Comparison of ENCODE assay signal across 6 cellular contexts in genomic region chr3:52284051-52284450, GRCh38. TPM values are rescaled to one million over a fixed set of nuclear protein-coding genes. Genes with fewer than 3 reads are reported as not detected.
DNase-seq lines count a peak whose midpoint lies in the region; ATAC-seq, FAIRE-seq and TF ChIP-seq lines count a peak whose summit lies in the region.
"Not testable (repeated sequence)": the region's sequence is repeated elsewhere in the genome, so short reads cannot be mapped to it uniquely, and the experiment has no call there.

No MANE protein-coding gene starts in this region.

- H3K9me3 Mint-ChIP-seq in T-helper 2 cell treated with Interferon-gamma antibody and Interleukin-4, amounts not matched to agents 5 μg/mL and 100 μg/mL, for 36 hours; activated T-cell treated with anti-CD3 and anti-CD28 coated beads, Interleukin-2, amount 50 U/mL, for 72 hours; stimulated activated memory B cell treated with anti-CD40 and anti-IgM and Interleukin-4, amounts not matched to agents 10 μg/mL and 1 μg/mL and 100 μg/mL, for 72 hours: not testable (repeated sequence)

- RAD21 ChIA-PET in GM12878 (lab: Charles Lee; ENCODE audit: unreplicated experiment): interaction anchor here (1.0 to 1.8 kb wide), 4 partner anchors 31 to 64 kb away, joined by 3 to 5 read pairs (median 4); partner anchors contain the start of gene TLR9

- H3K4me1 ChIP-seq in GM12878 (ENCODE audit: control insufficient read depth, insufficient read depth, low read length): not testable (repeated sequence)
- peaks cover 34% of the 10 kb centered on the region for H3K4me1 ChIP-seq in lower lobe of right lung

- not testable (repeated sequence) for TF ChIP-seq RAD21 in GM12878 (IDR thresholded peaks at IDR 0.05; ENCODE audit: insufficient read depth, low read depth, low read length)

- H3K4me1 Mint-ChIP-seq in T-helper 2 cell treated with Interferon-gamma antibody and Interleukin-4, amounts not matched to agents 5 μg/mL and 100 μg/mL, for 36 hours (ENCODE audit: low read depth): peaks cover 47% of the 10 kb centered on the region
- peaks cover 67% of the 10 kb centered on the region for H3K4me1 Mint-ChIP-seq in activated T-cell treated with anti-CD3 and anti-CD28 coated beads, Interleukin-2, amount 50 U/mL, for 72 hours (ENCODE audit: low read depth)
- H3K4me1 Mint-ChIP-seq in stimulated activated memory B cell treated with anti-CD40 and anti-IgM and Interleukin-4, amounts not matched to agents 10 μg/mL and 1 μg/mL and 100 μg/mL, for 72 hours: peaks cover 20% of the 10 kb centered on the region

- CTCF ChIA-PET in GM12878 (lab: Yijun Ruan, JAX): interaction anchor here (1.2 to 19.0 kb wide), 9 partner anchors 12 to 64 kb away, joined by 4 to 451 read pairs (median 7); partner anchors contain the start of gene TLR9

- SMC1A ChIA-PET in GM12878 (lab: Charles Lee; ENCODE audit: uncharacterized antibody, unreplicated experiment): interaction anchor here (0.9 to 2.7 kb wide), 8 partner anchors 13 to 56 kb away, joined by 3 to 15 read pairs (median 5); no protein-coding TSS in a partner anchor

- not testable (repeated sequence) for FAIRE-seq in GM12878 (lab: Jason Lieb, UNC)

- not testable (repeated sequence) for TF ChIP-seq EP300 in GM12878 (IDR thresholded peaks at IDR 0.05; ENCODE audit: borderline replicate concordance in 1 of 2, control insufficient read depth in 1 of 2, low read depth in 2 of 2, low read length in 2 of 2)

- H3K4me2 ChIP-seq in GM12878 (ENCODE audit: control insufficient read depth, insufficient read depth): not testable (repeated sequence)

- peaks cover 12% of the 10 kb centered on the region for H3K36me3 Mint-ChIP-seq in T-helper 2 cell treated with Interferon-gamma antibody and Interleukin-4, amounts not matched to agents 5 μg/mL and 100 μg/mL, for 36 hours (ENCODE audit: low read depth)
- H3K36me3 Mint-ChIP-seq in activated T-cell treated with anti-CD3 and anti-CD28 coated beads, Interleukin-2, amount 50 U/mL, for 72 hours (ENCODE audit: insufficient read depth in 2 of 2); stimulated activated memory B cell treated with anti-CD40 and anti-IgM and Interleukin-4, amounts not matched to agents 10 μg/mL and 1 μg/mL and 100 μg/mL, for 72 hours: not testable (repeated sequence)

- H3K9me3 ChIP-seq in GM12878 (replicated peaks; ENCODE audit: control insufficient read depth, insufficient read depth, low read length); lower lobe of right lung: not testable (repeated sequence)

- not testable (repeated sequence) for TF ChIP-seq POLR2A in GM12878 (IDR thresholded peaks at IDR 0.05; ENCODE audit: low read depth, low read length)

- intact Hi-C loops in GM12878 (cut with micrococcal nuclease; ENCODE audit: unreplicated experiment); lower lobe of right lung (cut with DNase I): not testable (repeated sequence)

- TF ChIP-seq CTCF in 22Rv1 (IDR thresholded peaks at IDR 0.05); GM12878 (IDR thresholded peaks at IDR 0.05 in 2 of 3, conservative IDR thresholded peaks at IDR 0.05 in 1 of 3; ENCODE audit: control insufficient read depth in 2 of 3, extremely low read depth in 1 of 3, insufficient read depth in 1 of 3, low read depth in 3 of 3, low read length in 3 of 3); lower lobe of right lung (IDR thresholded peaks at IDR 0.05): not testable (repeated sequence)

- not testable (repeated sequence) for H3K27me3 ChIP-seq in GM12878 (replicated peaks in 1 of 2; ENCODE audit: control insufficient read depth in 2 of 2, insufficient read depth in 2 of 2, low read length in 1 of 2); lower lobe of right lung (ENCODE audit: low read depth)

- H3K4me3 ChIP-seq in GM12878, lower lobe of right lung: not testable (repeated sequence)

- WGBS in GM12878 (ENCODE audit: insufficient coverage, insufficient replicate concordance, low lambda C conversion rate, missing lambda C conversion rate): 83% methylated on average over 4 of the region's 4 CpGs

- not testable (repeated sequence) for ATAC-seq in activated T-cell treated with anti-CD3 and anti-CD28 coated beads, Interleukin-2, amount 50 U/mL, for 72 hours (replicated peaks in 1 of 2); GM12878; lower lobe of right lung; stimulated activated memory B cell treated with anti-CD40 and anti-IgM and Interleukin-4, amounts not matched to agents 10 μg/mL and 1 μg/mL and 100 μg/mL, for 72 hours

- DNase-seq in T-helper 2 cell treated with Interferon-gamma antibody and Interleukin-4, amounts not matched to agents 5 μg/mL and 100 μg/mL, for 36 hours (ENCODE audit: low spot score); activated T-cell treated with anti-CD3 and anti-CD28 coated beads, Interleukin-2, amount 50 U/mL, for 72 hours; GM12878 (ENCODE audit: low read depth, low spot score); lower lobe of right lung: not testable (repeated sequence)

- POLR2A ChIA-PET in GM12878 (lab: Charles Lee): interaction anchor here (0.7 to 8.7 kb wide), 4 partner anchors 33 to 52 kb away, joined by 3 to 60 read pairs (median 6); partner anchors contain the start of gene PPM1M

- BruUV-seq in GM12878 (replicated peaks; lab: Mats Ljungman, UMichigan): not testable (repeated sequence)

- H3K79me2 ChIP-seq in GM12878 (ENCODE audit: control insufficient read depth, insufficient read depth, low read length): peaks cover 20% of the 10 kb centered on the region

- H3K27ac ChIP-seq in 22Rv1 (peak overlapping the region; percentile 97), lower lobe of right lung (peak overlapping the region; percentile 14)
- H3K27ac ChIP-seq in GM12878 (ENCODE audit: control insufficient read depth, insufficient read depth): not testable (repeated sequence)

- not testable (repeated sequence) for H2AFZ ChIP-seq in GM12878 (ENCODE audit: control insufficient read depth, low read depth, low read length)

- peak overlapping the region; percentile 31 for H3K27ac Mint-ChIP-seq in T-helper 2 cell treated with Interferon-gamma antibody and Interleukin-4, amounts not matched to agents 5 μg/mL and 100 μg/mL, for 36 hours
- H3K27ac Mint-ChIP-seq in activated T-cell treated with anti-CD3 and anti-CD28 coated beads, Interleukin-2, amount 50 U/mL, for 72 hours: peak overlapping the region; percentile 89
- H3K27ac Mint-ChIP-seq in stimulated activated memory B cell treated with anti-CD40 and anti-IgM and Interleukin-4, amounts not matched to agents 10 μg/mL and 1 μg/mL and 100 μg/mL, for 72 hours: peak overlapping the region; percentile 24

- H3K9ac ChIP-seq in GM12878 (ENCODE audit: control insufficient read depth, insufficient read depth, low read length): not testable (repeated sequence)

- not testable (repeated sequence) for H3K4me3 Mint-ChIP-seq in T-helper 2 cell treated with Interferon-gamma antibody and Interleukin-4, amounts not matched to agents 5 μg/mL and 100 μg/mL, for 36 hours; activated T-cell treated with anti-CD3 and anti-CD28 coated beads, Interleukin-2, amount 50 U/mL, for 72 hours; stimulated activated memory B cell treated with anti-CD40 and anti-IgM and Interleukin-4, amounts not matched to agents 10 μg/mL and 1 μg/mL and 100 μg/mL, for 72 hours

- H3K27me3 Mint-ChIP-seq in T-helper 2 cell treated with Interferon-gamma antibody and Interleukin-4, amounts not matched to agents 5 μg/mL and 100 μg/mL, for 36 hours (ENCODE audit: low read depth); activated T-cell treated with anti-CD3 and anti-CD28 coated beads, Interleukin-2, amount 50 U/mL, for 72 hours (ENCODE audit: low read depth); stimulated activated memory B cell treated with anti-CD40 and anti-IgM and Interleukin-4, amounts not matched to agents 10 μg/mL and 1 μg/mL and 100 μg/mL, for 72 hours: not testable (repeated sequence)

- not testable (repeated sequence) for H4K20me1 ChIP-seq in GM12878 (ENCODE audit: control insufficient read depth, insufficient read depth)

- in situ Hi-C loops in GM12878 (cut with MboI): not testable (repeated sequence)

- H3K36me3 ChIP-seq in GM12878 (ENCODE audit: control insufficient read depth in 2 of 2, insufficient read depth in 2 of 2, low read length in 1 of 2); lower lobe of right lung: not testable (repeated sequence)

RNA-seq across cellular contexts. Expression of gene GLYCTK, which starts 3.6 kb away (rescaled TPM):
- 10 to 100 TPM; 21.5 to 25.4 TPM for total RNA-seq in activated T-cell treated with anti-CD3 and anti-CD28 coated beads, Interleukin-2, amount 50 U/mL, for 72 hours
- 49.8 and 58.7 TPM in 2 replicates for total RNA-seq in GM12878 (2013; cell fraction: nucleolus; rRNA removed)
- 13.7 and 14.9 TPM in 2 replicates for total RNA-seq in GM12878 (2014; rRNA removed)
- total RNA-seq in GM12878 (2014; rRNA removed; fragmentation: Illumina TruSeq; extraction: Trizol): 8.5 and 8.8 TPM in 2 replicates
- total RNA-seq in GM12878 (2021): 19.0 and 19.9 TPM in 2 replicates
- polyA plus RNA-seq in GM12878 (2011; ENCODE audit: low read depth): 7.2 TPM
- 6.5 and 13.5 TPM in 2 replicates for polyA plus RNA-seq in GM12878 (2011; rRNA removed)
- polyA plus RNA-seq in GM12878 (2011; cell fraction: cytosol; rRNA removed): 21.6 and 36.9 TPM in 2 replicates
- 76.2 and 80.1 TPM in 2 replicates for polyA plus RNA-seq in GM12878 (2011; cell fraction: nucleus; rRNA removed)
- polyA plus RNA-seq in GM12878 (2012): 10.3 and 13.3 TPM in 2 replicates
- polyA plus RNA-seq in GM12878 (2014; fragmentation: Illumina TruSeq; extraction: Trizol): 2.3 and 7.4 TPM in 2 replicates
- 1 to 10 TPM in 1 of 2 experiments, under 1 TPM in 1; 0.66 to 2.7 TPM for polyA plus RNA-seq in GM12878 (2014; fragmentation: Nextera tagmentation; extraction: Ambion mirVana)
- polyA plus RNA-seq in GM12878 (2014; rRNA removed): 22.6 and 26.5 TPM in 2 replicates
- 10 to 100 TPM; 10.6 to 15.7 TPM for polyA plus RNA-seq in GM12878 (2016; fragmentation: Nextera tagmentation; extraction: Ambion mirVana)
- 11.3 and 23.6 TPM in 2 replicates for polyA minus RNA-seq in GM12878 (2011; rRNA and poly(A)+ RNA removed)
- 5.3 and 7.6 TPM in 2 replicates for polyA minus RNA-seq in GM12878 (2011; cell fraction: cytosol; rRNA and poly(A)+ RNA removed)
- 19.2 and 41.1 TPM in 2 replicates for polyA minus RNA-seq in GM12878 (2011; cell fraction: nucleus; rRNA and poly(A)+ RNA removed)
- 9.5 TPM for total RNA-seq in lower lobe of right lung

RNA-seq across cellular contexts. Expression of gene WDR82, which starts 5.6 kb away (rescaled TPM):
- 100 to 1,000 TPM; 113 to 120 TPM for total RNA-seq in activated T-cell treated with anti-CD3 and anti-CD28 coated beads, Interleukin-2, amount 50 U/mL, for 72 hours
- total RNA-seq in GM12878 (2013; cell fraction: nucleolus; rRNA removed): 29.7 and 32.2 TPM in 2 replicates
- total RNA-seq in GM12878 (2014; rRNA removed) (50.0 and 51.1 TPM in 2 replicates), GM12878 (2014; rRNA removed; fragmentation: Illumina TruSeq; extraction: Trizol) (45.1 and 46.4 TPM in 2 replicates), GM12878 (2021) (61.0 and 64.8 TPM in 2 replicates), lower lobe of right lung (60.2 TPM)
- 33.3 TPM for polyA plus RNA-seq in GM12878 (2011; ENCODE audit: low read depth)
- polyA plus RNA-seq in GM12878 (2011; rRNA removed) (81.8 and 82.4 TPM in 2 replicates), GM12878 (2014; fragmentation: Illumina TruSeq; extraction: Trizol) (65.8 and 67.0 TPM in 2 replicates), GM12878 (2014; fragmentation: Nextera tagmentation; extraction: Ambion mirVana) (10 to 100 TPM; 10.4 to 12.5 TPM), GM12878 (2014; rRNA removed) (49.5 and 55.2 TPM in 2 replicates), GM12878 (2016; fragmentation: Nextera tagmentation; extraction: Ambion mirVana) (10 to 100 TPM; 10.1 to 15.8 TPM)
- 51.8 and 52.6 TPM in 2 replicates for polyA plus RNA-seq in GM12878 (2011; cell fraction: cytosol; rRNA removed)
- 14.2 and 20.5 TPM in 2 replicates for polyA plus RNA-seq in GM12878 (2011; cell fraction: nucleus; rRNA removed)
- 35.7 and 40.2 TPM in 2 replicates for polyA plus RNA-seq in GM12878 (2012)
- 86.3 and 110 TPM in 2 replicates for polyA minus RNA-seq in GM12878 (2011; rRNA and poly(A)+ RNA removed)
- polyA minus RNA-seq in GM12878 (2011; cell fraction: cytosol; rRNA and poly(A)+ RNA removed): 27.0 and 31.9 TPM in 2 replicates
- polyA minus RNA-seq in GM12878 (2011; cell fraction: nucleus; rRNA and poly(A)+ RNA removed): 12.8 and 23.2 TPM in 2 replicates

RNA-seq across cellular contexts. Expression of gene DNAH1, which starts 32.1 kb away (rescaled TPM):
- 10 to 100 TPM; 31.4 to 32.4 TPM for total RNA-seq in activated T-cell treated with anti-CD3 and anti-CD28 coated beads, Interleukin-2, amount 50 U/mL, for 72 hours
- total RNA-seq in GM12878 (2013; cell fraction: nucleolus; rRNA removed): 71.1 and 76.2 TPM in 2 replicates
- 3.3 and 3.4 TPM in 2 replicates for total RNA-seq in GM12878 (2014; rRNA removed)
- total RNA-seq in GM12878 (2014; rRNA removed; fragmentation: Illumina TruSeq; extraction: Trizol): 2.3 TPM in 2 replicates
- 4.4 and 5.7 TPM in 2 replicates for total RNA-seq in GM12878 (2021)
- polyA plus RNA-seq in GM12878 (2011; ENCODE audit: low read depth): 3.9 TPM
- polyA plus RNA-seq in GM12878 (2011; rRNA removed): 1.8 and 3.2 TPM in 2 replicates
- polyA plus RNA-seq in GM12878 (2011; cell fraction: cytosol; rRNA removed): 2.9 and 4.0 TPM in 2 replicates
- 41.3 and 54.3 TPM in 2 replicates for polyA plus RNA-seq in GM12878 (2011; cell fraction: nucleus; rRNA removed)
- polyA plus RNA-seq in GM12878 (2012): 5.3 and 7.2 TPM in 2 replicates
- polyA plus RNA-seq in GM12878 (2014; fragmentation: Illumina TruSeq; extraction: Trizol): 2.3 and 3.7 TPM in 2 replicates
- polyA plus RNA-seq in GM12878 (2014; fragmentation: Nextera tagmentation; extraction: Ambion mirVana): under 1 TPM; 0.31 to 0.33 TPM
- polyA plus RNA-seq in GM12878 (2014; rRNA removed): 4.4 and 5.8 TPM in 2 replicates
- polyA plus RNA-seq in GM12878 (2016; fragmentation: Nextera tagmentation; extraction: Ambion mirVana): under 1 TPM; 0.48 to 0.57 TPM
- polyA minus RNA-seq in GM12878 (2011; rRNA and poly(A)+ RNA removed): 11.5 and 14.5 TPM in 2 replicates
- polyA minus RNA-seq in GM12878 (2011; cell fraction: cytosol; rRNA and poly(A)+ RNA removed): 1.0 and 1.3 TPM in 2 replicates
- polyA minus RNA-seq in GM12878 (2011; cell fraction: nucleus; rRNA and poly(A)+ RNA removed): 10.0 and 18.0 TPM in 2 replicates
- total RNA-seq in lower lobe of right lung: 16.4 TPM

RNA-seq across cellular contexts. Expression of gene PPM1M, which starts 38.5 kb away (rescaled TPM):
- 100 to 1,000 TPM; 119 to 121 TPM for total RNA-seq in activated T-cell treated with anti-CD3 and anti-CD28 coated beads, Interleukin-2, amount 50 U/mL, for 72 hours
- 10.4 and 10.8 TPM in 2 replicates for total RNA-seq in GM12878 (2013; cell fraction: nucleolus; rRNA removed)
- total RNA-seq in GM12878 (2014; rRNA removed): 15.7 and 16.3 TPM in 2 replicates
- 14.1 TPM in 2 replicates for total RNA-seq in GM12878 (2014; rRNA removed; fragmentation: Illumina TruSeq; extraction: Trizol)
- 24.8 and 25.9 TPM in 2 replicates for total RNA-seq in GM12878 (2021)
- 11.0 TPM for polyA plus RNA-seq in GM12878 (2011; ENCODE audit: low read depth)
- polyA plus RNA-seq in GM12878 (2011; rRNA removed): 19.2 and 21.1 TPM in 2 replicates
- 26.1 and 26.4 TPM in 2 replicates for polyA plus RNA-seq in GM12878 (2011; cell fraction: cytosol; rRNA removed)
- 55.4 and 72.9 TPM in 2 replicates for polyA plus RNA-seq in GM12878 (2011; cell fraction: nucleus; rRNA removed)
- 16.3 and 19.2 TPM in 2 replicates for polyA plus RNA-seq in GM12878 (2012)
- 19.8 and 24.3 TPM in 2 replicates for polyA plus RNA-seq in GM12878 (2014; fragmentation: Illumina TruSeq; extraction: Trizol)
- 10 to 100 TPM in 1 of 2 experiments, 1 to 10 TPM in 1; 7.5 to 15.3 TPM for polyA plus RNA-seq in GM12878 (2014; fragmentation: Nextera tagmentation; extraction: Ambion mirVana)
- 23.1 and 24.3 TPM in 2 replicates for polyA plus RNA-seq in GM12878 (2014; rRNA removed)
- polyA plus RNA-seq in GM12878 (2016; fragmentation: Nextera tagmentation; extraction: Ambion mirVana): 1 to 10 TPM; 7.3 to 9.5 TPM
- polyA minus RNA-seq in GM12878 (2011; rRNA and poly(A)+ RNA removed): 28.2 and 35.1 TPM in 2 replicates
- 3.9 and 5.3 TPM in 2 replicates for polyA minus RNA-seq in GM12878 (2011; cell fraction: cytosol; rRNA and poly(A)+ RNA removed)
- polyA minus RNA-seq in GM12878 (2011; cell fraction: nucleus; rRNA and poly(A)+ RNA removed): 11.4 and 12.5 TPM in 2 replicates
- total RNA-seq in lower lobe of right lung: 53.4 TPM

RNA-seq across cellular contexts. Expression of gene TWF2, which starts 45.1 kb away (rescaled TPM):
- total RNA-seq in activated T-cell treated with anti-CD3 and anti-CD28 coated beads, Interleukin-2, amount 50 U/mL, for 72 hours: 100 to 1,000 TPM; 124 to 133 TPM
- 11.4 and 12.4 TPM in 2 replicates for total RNA-seq in GM12878 (2013; cell fraction: nucleolus; rRNA removed)
- total RNA-seq in GM12878 (2014; rRNA removed) (67.7 and 81.3 TPM in 2 replicates), GM12878 (2014; rRNA removed; fragmentation: Illumina TruSeq; extraction: Trizol) (34.7 and 37.5 TPM in 2 replicates), GM12878 (2021) (88.1 and 88.2 TPM in 2 replicates), lower lobe of right lung (62.2 TPM)
- 26.2 TPM for polyA plus RNA-seq in GM12878 (2011; ENCODE audit: low read depth)
- polyA plus RNA-seq in GM12878 (2011; rRNA removed) (30.3 and 56.6 TPM in 2 replicates), GM12878 (2014; fragmentation: Illumina TruSeq; extraction: Trizol) (9.8 and 38.5 TPM in 2 replicates), GM12878 (2014; fragmentation: Nextera tagmentation; extraction: Ambion mirVana) (1 to 10 TPM in 1 of 2 experiments, under 1 TPM in 1; 0.16 to 3.4 TPM), GM12878 (2014; rRNA removed) (106 and 113 TPM in 2 replicates), GM12878 (2016; fragmentation: Nextera tagmentation; extraction: Ambion mirVana) (10 to 100 TPM; 80.4 to 90.5 TPM)
- 115 and 164 TPM in 2 replicates for polyA plus RNA-seq in GM12878 (2011; cell fraction: cytosol; rRNA removed)
- polyA plus RNA-seq in GM12878 (2011; cell fraction: nucleus; rRNA removed): 78.7 and 103 TPM in 2 replicates
- polyA plus RNA-seq in GM12878 (2012): 46.6 and 50.7 TPM in 2 replicates
- polyA minus RNA-seq in GM12878 (2011; rRNA and poly(A)+ RNA removed): 40.5 and 76.6 TPM in 2 replicates
- 25.4 and 34.2 TPM in 2 replicates for polyA minus RNA-seq in GM12878 (2011; cell fraction: cytosol; rRNA and poly(A)+ RNA removed)
- polyA minus RNA-seq in GM12878 (2011; cell fraction: nucleus; rRNA and poly(A)+ RNA removed): 11.8 and 16.6 TPM in 2 replicates

Comparison
In these comparisons a context has a peak if more than half of its experiments do, and no peak if none do; other contexts are left out.
1. H3K27ac Mint-ChIP-seq: peak in every context shown above with its lines; median percentile 89 in activated T-cell treated with anti-CD3 and anti-CD28 coated beads, Interleukin-2, amount 50 U/mL, for 72 hours; 31 in T-helper 2 cell treated with Interferon-gamma antibody and Interleukin-4, amounts not matched to agents 5 μg/mL and 100 μg/mL, for 36 hours; 24 in stimulated activated memory B cell treated with anti-CD40 and anti-IgM and Interleukin-4, amounts not matched to agents 10 μg/mL and 1 μg/mL and 100 μg/mL, for 72 hours.